In the genomic region with DNA sequence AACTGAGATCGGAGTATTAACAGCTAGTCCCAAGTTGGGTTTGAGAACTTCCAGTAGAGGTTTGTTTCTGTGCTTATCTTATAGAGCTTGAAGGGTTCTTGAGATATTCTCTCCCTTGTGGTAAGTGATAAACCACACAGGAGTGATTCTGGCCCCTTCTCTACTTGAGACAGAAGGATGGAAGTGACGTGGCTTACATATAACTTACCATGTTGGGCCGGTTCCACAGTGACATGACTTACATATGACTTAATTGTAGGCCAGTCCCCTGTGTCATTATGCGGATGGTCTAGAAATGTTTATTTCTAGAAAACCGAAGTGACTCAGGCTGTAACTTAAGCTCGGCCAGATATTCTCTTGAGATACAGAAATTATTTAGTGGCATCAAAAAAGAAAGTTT, we compare ENCODE assay signal across 34 cellular contexts.
DNase-seq lines count a peak whose midpoint lies in the region; ATAC-seq, FAIRE-seq and TF ChIP-seq lines count a peak whose summit lies in the region.
"Had no signal": no experiment of that assay in that cellular context is flagged by ENCODE, and none has a peak within 500 bp of the region (broad histone marks: within the 10 kb centered on the region; RNA-seq: fewer than 3 reads in every experiment).

No MANE protein-coding gene starts in this region.

- H3K9me3 Mint-ChIP-seq in astrocyte (ENCODE audit: unreplicated experiment) (no peaks in the 10 kb centered on the region), immature natural killer cell (no peaks in the 10 kb centered on the region)
- H3K9me3 Mint-ChIP-seq: activated T-helper 1 cell treated with anti-CD3 and anti-CD28 coated beads, Interleukin-12 subunit alpha, Interleukin-12 subunit beta, Interleukin-2, Interleukin-4 antibody, amounts not matched to agents 30 ng/mL and 10 ng/mL and 1 ng/mL, durations not matched to agents 14 hours and 24 hours and 36 hours; memory B cell had no signal

- no peak overlapping the region for H3K27ac Mint-ChIP-seq in astrocyte (ENCODE audit: unreplicated experiment)
- H3K27ac Mint-ChIP-seq in immature natural killer cell, result no peak overlapping the region
- H3K27ac Mint-ChIP-seq: activated T-helper 1 cell treated with anti-CD3 and anti-CD28 coated beads, Interleukin-12 subunit alpha, Interleukin-12 subunit beta, Interleukin-2, Interleukin-4 antibody, amounts not matched to agents 30 ng/mL and 10 ng/mL and 1 ng/mL, durations not matched to agents 14 hours and 24 hours and 36 hours had no signal

- ATAC-seq in GM19324 (IDR thresholded peaks at IDR 0.05; ENCODE audit: low FRiP score, unreplicated experiment) (peak; percentile 64), HG03039 (IDR thresholded peaks at IDR 0.05; ENCODE audit: unreplicated experiment) (peak; percentile 60)
- ATAC-seq: gastrocnemius medialis, left lobe of liver had no signal

- in situ Hi-C loops in GM13977 (cut with MboI; ENCODE audit: low pct_unique_long_range_greater_than_20kb, low sequenced_read_pairs, unreplicated experiment), result no loop called here

- DNase-seq in astrocyte (ENCODE audit: low read depth), result peak; percentile 9
- no peak for DNase-seq in GM13977 (ENCODE audit: low spot score)
- DNase-seq in Peyer's patch, result no peak
- no peak for DNase-seq in immature natural killer cell
- no peak for DNase-seq in cardiac septum (ENCODE audit: low spot score)
- DNase-seq: activated naive CD4-positive, alpha-beta T cell treated with anti-CD3 and anti-CD28 coated beads, Interleukin-2, amount 50 U/mL, for 16 hours; amniotic stem cell; colonic mucosa; DND-41; effector CD8-positive, alpha-beta T cell; gastrocnemius medialis; GM23248; hypothalamus; KG1; MG63; NCI-H1105 treated with DMSO at 0.1 percent for 48 hours; NCI-H2029 treated with DMSO at 0.1 percent for 48 hours; NCI-H526 treated with DMSO at 0.1 percent for 48 hours; SHP77 treated with DMSO at 0.1 percent for 48 hours; stimulated activated CD4-positive, alpha-beta T cell treated with anti-CD3 and anti-CD28 coated beads, Interleukin-1b, Interleukin-23, amount 100 ng/mL, for 48 hours; stimulated activated CD8-positive, alpha-beta memory T cell treated with anti-CD3 and anti-CD28 coated beads, Interleukin-4, amount 100 ng/mL, for 48 hours; stomach; T-helper 9 cell; tibial artery had no signal

- no peak overlapping the region for H3K4me2 ChIP-seq in astrocyte (ENCODE audit: low read length)
- H3K4me2 ChIP-seq: smooth muscle cell had no signal

- H3K36me3 Mint-ChIP-seq in astrocyte (ENCODE audit: low read depth, unreplicated experiment), result peaks cover 22% of the 10 kb centered on the region
- peaks cover 0 to 21% (median 5%) of the 10 kb centered on the region in 3 donors for H3K36me3 Mint-ChIP-seq in immature natural killer cell

- H3K4me1 ChIP-seq in astrocyte (ENCODE audit: insufficient read depth, low read length) (no peaks in the 10 kb centered on the region), Peyer's patch (no peaks in the 10 kb centered on the region)
- H3K4me1 ChIP-seq: breast epithelium, colonic mucosa, right atrium auricular region, tibial artery had no signal

- peaks cover 25% of the 10 kb centered on the region for H4K20me1 ChIP-seq in astrocyte (ENCODE audit: insufficient read depth, low read length)

- TF ChIP-seq CTCF in astrocyte (IDR thresholded peaks at IDR 0.05; ENCODE audit: insufficient read depth, low read depth, low read length), result no peak
- no peak for TF ChIP-seq CTCF in GM13977 (IDR thresholded peaks at IDR 0.05; ENCODE audit: extremely low read depth, insufficient read depth, missing control alignments)
- TF ChIP-seq CTCF in Peyer's patch (IDR thresholded peaks at IDR 0.05), result no peak

- no peak for FAIRE-seq in astrocyte (lab: Jason Lieb, UNC)
- FAIRE-seq: GM12891 had no signal

- intact Hi-C loops in cardiac septum (cut with DNase I), result no loop called here

- H3K27ac ChIP-seq in astrocyte (ENCODE audit: low read depth, low read length) (no peak overlapping the region), Peyer's patch (no peak overlapping the region)
- H3K27ac ChIP-seq: breast epithelium, colonic mucosa, gastrocnemius medialis, GM23248, parathyroid adenoma, right atrium auricular region, stomach, tibial artery had no signal

- H3K4me1 Mint-ChIP-seq in astrocyte (ENCODE audit: low read depth, unreplicated experiment) (no peaks in the 10 kb centered on the region), immature natural killer cell (peaks cover 9 to 23% of the 10 kb centered on the region in 2 donors)

- H3K4me3 ChIP-seq in astrocyte (ENCODE audit: insufficient read depth, low read depth, low read length), result no peak overlapping the region
- H3K4me3 ChIP-seq in Peyer's patch, result no peak overlapping the region
- H3K4me3 ChIP-seq: breast epithelium, colonic mucosa, gastrocnemius medialis, GM23248, MG63, right atrium auricular region, smooth muscle cell, stomach, tibial artery had no signal

- no peaks in the 10 kb centered on the region for H3K27me3 Mint-ChIP-seq in astrocyte (ENCODE audit: low read depth, unreplicated experiment)
- no peaks in the 10 kb centered on the region for H3K27me3 Mint-ChIP-seq in immature natural killer cell (ENCODE audit: low read depth in 3 of 3)
- H3K27me3 Mint-ChIP-seq: memory B cell had no signal

- H3K79me2 ChIP-seq in astrocyte (ENCODE audit: insufficient read depth, low read length), result peaks cover 3% of the 10 kb centered on the region

- no peak overlapping the region for H2AFZ ChIP-seq in astrocyte (ENCODE audit: low read depth, low read length)
- H2AFZ ChIP-seq: GM23248, parathyroid adenoma had no signal

- H3K4me3 Mint-ChIP-seq in astrocyte (ENCODE audit: unreplicated experiment) (no peak overlapping the region), immature natural killer cell (no peak overlapping the region)
- H3K4me3 Mint-ChIP-seq: activated T-helper 1 cell treated with anti-CD3 and anti-CD28 coated beads, Interleukin-12 subunit alpha, Interleukin-12 subunit beta, Interleukin-2, Interleukin-4 antibody, amounts not matched to agents 30 ng/mL and 10 ng/mL and 1 ng/mL, durations not matched to agents 14 hours and 24 hours and 36 hours; memory B cell had no signal

- H3K9ac ChIP-seq in astrocyte (ENCODE audit: low read length), result no peak overlapping the region
- H3K9ac ChIP-seq: GM23248, parathyroid adenoma had no signal

- TF ChIP-seq POLR2A in Peyer's patch (IDR thresholded peaks at IDR 0.05), result no peak

- H3K27me3 ChIP-seq in astrocyte (ENCODE audit: insufficient read depth, low read length) (no peaks in the 10 kb centered on the region), Peyer's patch (no peaks in the 10 kb centered on the region)
- H3K27me3 ChIP-seq: breast epithelium, colonic mucosa, gastrocnemius medialis, MG63, right atrium auricular region, stomach, tibial artery had no signal

- H3K36me3 ChIP-seq in astrocyte (ENCODE audit: insufficient read depth, low read length) (peaks cover 31% of the 10 kb centered on the region), Peyer's patch (peaks cover 0 to 41% (median 0%) of the 10 kb centered on the region in 3 donors)
- H3K36me3 ChIP-seq: breast epithelium had no signal

- peaks cover 5% of the 10 kb centered on the region for H3K9me3 ChIP-seq in astrocyte (ENCODE audit: insufficient read depth, low read depth, low read length)
- H3K9me3 ChIP-seq in Peyer's patch, result no peaks in the 10 kb centered on the region
- H3K9me3 ChIP-seq: breast epithelium, colonic mucosa, gastrocnemius medialis, MG63, right atrium auricular region, stomach, tibial artery had no signal
